1 cellular context compared by ENCODE assay signal in the genomic region with DNA sequence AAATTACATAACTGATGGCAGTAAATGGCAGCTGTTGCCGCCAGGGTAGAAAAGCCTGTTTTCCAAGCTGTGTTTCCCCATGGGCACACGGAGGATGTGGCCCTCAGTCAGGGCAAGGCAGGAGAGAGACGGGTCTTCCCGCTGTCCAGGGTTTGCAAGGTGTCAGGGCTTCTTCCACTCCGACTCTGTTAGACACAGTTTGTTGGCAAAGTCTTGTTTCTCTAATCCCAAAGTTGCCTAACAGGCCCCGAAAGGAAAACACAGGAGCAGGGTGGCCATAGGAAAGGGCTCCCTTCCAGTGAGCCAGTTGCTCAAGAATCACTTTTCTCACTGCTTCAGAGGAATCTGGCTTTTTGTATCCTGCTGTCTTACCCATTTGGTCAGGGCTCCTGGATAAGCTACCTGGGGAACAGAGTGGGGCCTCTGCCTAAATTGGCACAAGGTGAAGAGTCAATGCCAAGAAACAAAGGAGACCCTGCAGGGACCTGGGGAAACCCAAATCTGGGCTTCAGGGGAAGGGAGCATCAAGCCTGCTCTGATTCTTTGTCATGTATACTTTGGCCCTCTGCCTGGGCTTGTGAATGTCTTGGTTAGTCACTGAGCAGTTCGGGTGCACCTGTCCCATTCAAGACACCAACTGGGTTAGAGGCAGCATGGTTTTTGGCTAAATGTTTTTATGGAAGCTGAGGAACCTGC.
TF ChIP-seq lines count a peak whose summit lies in the region.

No MANE protein-coding gene starts in this region.

TF ChIP-seq in A549, 52 proteins besides CTCF, POLR2A, EP300 and RAD21:
- TF ChIP-seq POLR2AphosphoS2 (conservative IDR thresholded peaks at IDR 0.05; ENCODE audit: low read length) (no peak), ESRRA (IDR thresholded peaks at IDR 0.05; ENCODE audit: borderline replicate concordance, low read length) (no peak), E2F6 (IDR thresholded peaks at IDR 0.05; ENCODE audit: borderline replicate concordance, low read depth) (no peak), TP53 (CRISPR knock-in tag; IDR thresholded peaks at IDR 0.05) (no peak), BHLHE40 (IDR thresholded peaks at IDR 0.05; ENCODE audit: low read depth, low read length) (no peak), SREBF2 (IDR thresholded peaks at IDR 0.05) (no peak), PBX3 (IDR thresholded peaks at IDR 0.05) (no peak), CEBPB (IDR thresholded peaks at IDR 0.05) (no peak), CBX2 (IDR thresholded peaks at IDR 0.05; ENCODE audit: borderline replicate concordance, low read depth) (no peak), RFX5 (IDR thresholded peaks at IDR 0.05) (no peak), HOXB5 (CRISPR knock-in tag; IDR thresholded peaks at IDR 0.05) (no peak)
- TF ChIP-seq, protein P1, sequence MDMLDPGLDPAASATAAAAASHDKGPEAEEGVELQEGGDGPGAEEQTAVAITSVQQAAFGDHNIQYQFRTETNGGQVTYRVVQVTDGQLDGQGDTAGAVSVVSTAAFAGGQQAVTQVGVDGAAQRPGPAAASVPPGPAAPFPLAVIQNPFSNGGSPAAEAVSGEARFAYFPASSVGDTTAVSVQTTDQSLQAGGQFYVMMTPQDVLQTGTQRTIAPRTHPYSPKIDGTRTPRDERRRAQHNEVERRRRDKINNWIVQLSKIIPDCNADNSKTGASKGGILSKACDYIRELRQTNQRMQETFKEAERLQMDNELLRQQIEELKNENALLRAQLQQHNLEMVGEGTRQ (IDR thresholded peaks at IDR 0.05): no peak
